In the genomic region with DNA sequence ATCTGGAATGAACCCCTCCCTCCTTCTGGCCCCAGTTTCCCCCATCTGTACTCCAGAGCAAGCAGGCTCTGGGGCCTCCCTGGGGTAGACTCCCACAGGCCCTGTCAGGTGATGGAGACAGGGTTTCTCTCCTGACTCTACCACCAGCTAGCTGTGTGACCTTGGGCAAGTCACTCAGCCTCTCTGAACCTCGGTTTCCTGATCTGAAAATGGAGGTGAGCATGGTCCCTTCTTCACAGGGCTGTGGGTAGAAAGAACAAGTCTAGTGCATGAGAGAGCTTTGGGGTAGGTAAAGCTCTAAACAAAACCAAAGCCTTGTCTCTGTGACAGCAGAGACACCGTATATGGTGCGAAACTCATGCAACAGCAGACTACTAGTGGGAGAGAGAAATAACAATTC, we compare ENCODE assay signal across 1 cellular context.
A peak's percentile ranks its signal among the peaks of the same experiment; 100 is the strongest.
TF ChIP-seq lines count a peak whose summit lies in the region.

No MANE protein-coding gene starts in this region.

TF ChIP-seq in K562, 482 proteins besides CTCF, POLR2A, EP300 and RAD21:
- TF ChIP-seq GATAD2B (IDR thresholded peaks at IDR 0.05; ENCODE audit: borderline replicate concordance) (no peak), ZNF133 (CRISPR knock-in tag; IDR thresholded peaks at IDR 0.05) (no peak), MED1 (CRISPR knock-in tag; IDR thresholded peaks at IDR 0.05; ENCODE audit: borderline replicate concordance) (no peak), BCOR (IDR thresholded peaks at IDR 0.05) (peak; percentile 83), RBM25 (IDR thresholded peaks at IDR 0.05; ENCODE audit: low read depth, low read length, severe bottlenecking) (peak; percentile 67), SOX6 (IDR thresholded peaks at IDR 0.05) (no peak), U2AF2 (optimal IDR thresholded peaks at IDR 0.05; ENCODE audit: low read depth, low read length) (no peak), IRF2 (CRISPR knock-in tag; IDR thresholded peaks at IDR 0.05) (no peak), TCFL5 (CRISPR knock-in tag; conservative IDR thresholded peaks at IDR 0.05) (no peak), ZFP36 (IDR thresholded peaks at IDR 0.05; ENCODE audit: low read depth, low read length, partially characterized antibody) (peak; percentile 80), PTBP1 (IDR thresholded peaks at IDR 0.05; ENCODE audit: low read depth, low read length) (0 out of 2 replicates have a peak, but pooled peaks have one; percentile 57), NFYB (IDR thresholded peaks at IDR 0.05; ENCODE audit: extremely low read depth, insufficient read length) (no peak), ZBTB7A (IDR thresholded peaks at IDR 0.05; ENCODE audit: borderline replicate concordance, control insufficient read depth, low read depth, low read length) (no peak), HDAC6 (IDR thresholded peaks at IDR 0.05; ENCODE audit: low read depth, low read length) (no peak), ZNF445 (CRISPR knock-in tag; IDR thresholded peaks at IDR 0.05; ENCODE audit: low read depth) (no peak), MEF2D (tag; conservative IDR thresholded peaks at IDR 0.05; ENCODE audit: low read depth) (no peak), BRCA1 (IDR thresholded peaks at IDR 0.05) (no peak), BRCA1 (CRISPR knock-in tag; IDR thresholded peaks at IDR 0.05) (no peak), CHD1 (IDR thresholded peaks at IDR 0.05; ENCODE audit: low read length) (no peak), HIVEP1 (CRISPR knock-in tag; IDR thresholded peaks at IDR 0.05) (no peak), ZNF232 (CRISPR knock-in tag; IDR thresholded peaks at IDR 0.05) (no peak), SRF (CRISPR knock-in tag; IDR thresholded peaks at IDR 0.05) (no peak), IFI16 (CRISPR knock-in tag; IDR thresholded peaks at IDR 0.05) (no peak), ZNF174 (CRISPR knock-in tag; IDR thresholded peaks at IDR 0.05) (no peak)
- TF ChIP-seq, protein P1, sequence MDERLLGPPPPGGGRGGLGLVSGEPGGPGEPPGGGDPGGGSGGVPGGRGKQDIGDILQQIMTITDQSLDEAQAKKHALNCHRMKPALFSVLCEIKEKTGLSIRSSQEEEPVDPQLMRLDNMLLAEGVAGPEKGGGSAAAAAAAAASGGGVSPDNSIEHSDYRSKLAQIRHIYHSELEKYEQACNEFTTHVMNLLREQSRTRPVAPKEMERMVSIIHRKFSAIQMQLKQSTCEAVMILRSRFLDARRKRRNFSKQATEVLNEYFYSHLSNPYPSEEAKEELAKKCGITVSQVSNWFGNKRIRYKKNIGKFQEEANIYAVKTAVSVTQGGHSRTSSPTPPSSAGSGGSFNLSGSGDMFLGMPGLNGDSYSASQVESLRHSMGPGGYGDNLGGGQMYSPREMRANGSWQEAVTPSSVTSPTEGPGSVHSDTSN (CRISPR knock-in tag; IDR thresholded peaks at IDR 0.05; ENCODE audit: low read depth) = no peak
- TF ChIP-seq, protein P1 (tag; conservative IDR thresholded peaks at IDR 0.05; ENCODE audit: low read depth) = no peak
- TF ChIP-seq, protein P2, sequence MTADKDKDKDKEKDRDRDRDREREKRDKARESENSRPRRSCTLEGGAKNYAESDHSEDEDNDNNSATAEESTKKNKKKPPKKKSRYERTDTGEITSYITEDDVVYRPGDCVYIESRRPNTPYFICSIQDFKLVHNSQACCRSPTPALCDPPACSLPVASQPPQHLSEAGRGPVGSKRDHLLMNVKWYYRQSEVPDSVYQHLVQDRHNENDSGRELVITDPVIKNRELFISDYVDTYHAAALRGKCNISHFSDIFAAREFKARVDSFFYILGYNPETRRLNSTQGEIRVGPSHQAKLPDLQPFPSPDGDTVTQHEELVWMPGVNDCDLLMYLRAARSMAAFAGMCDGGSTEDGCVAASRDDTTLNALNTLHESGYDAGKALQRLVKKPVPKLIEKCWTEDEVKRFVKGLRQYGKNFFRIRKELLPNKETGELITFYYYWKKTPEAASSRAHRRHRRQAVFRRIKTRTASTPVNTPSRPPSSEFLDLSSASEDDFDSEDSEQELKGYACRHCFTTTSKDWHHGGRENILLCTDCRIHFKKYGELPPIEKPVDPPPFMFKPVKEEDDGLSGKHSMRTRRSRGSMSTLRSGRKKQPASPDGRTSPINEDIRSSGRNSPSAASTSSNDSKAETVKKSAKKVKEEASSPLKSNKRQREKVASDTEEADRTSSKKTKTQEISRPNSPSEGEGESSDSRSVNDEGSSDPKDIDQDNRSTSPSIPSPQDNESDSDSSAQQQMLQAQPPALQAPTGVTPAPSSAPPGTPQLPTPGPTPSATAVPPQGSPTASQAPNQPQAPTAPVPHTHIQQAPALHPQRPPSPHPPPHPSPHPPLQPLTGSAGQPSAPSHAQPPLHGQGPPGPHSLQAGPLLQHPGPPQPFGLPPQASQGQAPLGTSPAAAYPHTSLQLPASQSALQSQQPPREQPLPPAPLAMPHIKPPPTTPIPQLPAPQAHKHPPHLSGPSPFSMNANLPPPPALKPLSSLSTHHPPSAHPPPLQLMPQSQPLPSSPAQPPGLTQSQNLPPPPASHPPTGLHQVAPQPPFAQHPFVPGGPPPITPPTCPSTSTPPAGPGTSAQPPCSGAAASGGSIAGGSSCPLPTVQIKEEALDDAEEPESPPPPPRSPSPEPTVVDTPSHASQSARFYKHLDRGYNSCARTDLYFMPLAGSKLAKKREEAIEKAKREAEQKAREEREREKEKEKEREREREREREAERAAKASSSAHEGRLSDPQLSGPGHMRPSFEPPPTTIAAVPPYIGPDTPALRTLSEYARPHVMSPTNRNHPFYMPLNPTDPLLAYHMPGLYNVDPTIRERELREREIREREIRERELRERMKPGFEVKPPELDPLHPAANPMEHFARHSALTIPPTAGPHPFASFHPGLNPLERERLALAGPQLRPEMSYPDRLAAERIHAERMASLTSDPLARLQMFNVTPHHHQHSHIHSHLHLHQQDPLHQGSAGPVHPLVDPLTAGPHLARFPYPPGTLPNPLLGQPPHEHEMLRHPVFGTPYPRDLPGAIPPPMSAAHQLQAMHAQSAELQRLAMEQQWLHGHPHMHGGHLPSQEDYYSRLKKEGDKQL (CRISPR knock-in tag; IDR thresholded peaks at IDR 0.05; ENCODE audit: borderline replicate concordance) = no peak
- TF ChIP-seq, protein P3, sequence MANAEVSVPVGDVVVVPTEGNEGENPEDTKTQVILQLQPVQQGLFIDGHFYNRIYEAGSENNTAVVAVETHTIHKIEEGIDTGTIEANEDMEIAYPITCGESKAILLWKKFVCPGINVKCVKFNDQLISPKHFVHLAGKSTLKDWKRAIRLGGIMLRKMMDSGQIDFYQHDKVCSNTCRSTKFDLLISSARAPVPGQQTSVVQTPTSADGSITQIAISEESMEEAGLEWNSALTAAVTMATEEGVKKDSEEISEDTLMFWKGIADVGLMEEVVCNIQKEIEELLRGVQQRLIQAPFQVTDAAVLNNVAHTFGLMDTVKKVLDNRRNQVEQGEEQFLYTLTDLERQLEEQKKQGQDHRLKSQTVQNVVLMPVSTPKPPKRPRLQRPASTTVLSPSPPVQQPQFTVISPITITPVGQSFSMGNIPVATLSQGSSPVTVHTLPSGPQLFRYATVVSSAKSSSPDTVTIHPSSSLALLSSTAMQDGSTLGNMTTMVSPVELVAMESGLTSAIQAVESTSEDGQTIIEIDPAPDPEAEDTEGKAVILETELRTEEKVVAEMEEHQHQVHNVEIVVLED (CRISPR knock-in tag; IDR thresholded peaks at IDR 0.05) = no peak
- TF ChIP-seq, protein P4, sequence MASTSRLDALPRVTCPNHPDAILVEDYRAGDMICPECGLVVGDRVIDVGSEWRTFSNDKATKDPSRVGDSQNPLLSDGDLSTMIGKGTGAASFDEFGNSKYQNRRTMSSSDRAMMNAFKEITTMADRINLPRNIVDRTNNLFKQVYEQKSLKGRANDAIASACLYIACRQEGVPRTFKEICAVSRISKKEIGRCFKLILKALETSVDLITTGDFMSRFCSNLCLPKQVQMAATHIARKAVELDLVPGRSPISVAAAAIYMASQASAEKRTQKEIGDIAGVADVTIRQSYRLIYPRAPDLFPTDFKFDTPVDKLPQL (IDR thresholded peaks at IDR 0.05; ENCODE audit: extremely low read depth, insufficient read length) = no peak
- TF ChIP-seq, protein P5, sequence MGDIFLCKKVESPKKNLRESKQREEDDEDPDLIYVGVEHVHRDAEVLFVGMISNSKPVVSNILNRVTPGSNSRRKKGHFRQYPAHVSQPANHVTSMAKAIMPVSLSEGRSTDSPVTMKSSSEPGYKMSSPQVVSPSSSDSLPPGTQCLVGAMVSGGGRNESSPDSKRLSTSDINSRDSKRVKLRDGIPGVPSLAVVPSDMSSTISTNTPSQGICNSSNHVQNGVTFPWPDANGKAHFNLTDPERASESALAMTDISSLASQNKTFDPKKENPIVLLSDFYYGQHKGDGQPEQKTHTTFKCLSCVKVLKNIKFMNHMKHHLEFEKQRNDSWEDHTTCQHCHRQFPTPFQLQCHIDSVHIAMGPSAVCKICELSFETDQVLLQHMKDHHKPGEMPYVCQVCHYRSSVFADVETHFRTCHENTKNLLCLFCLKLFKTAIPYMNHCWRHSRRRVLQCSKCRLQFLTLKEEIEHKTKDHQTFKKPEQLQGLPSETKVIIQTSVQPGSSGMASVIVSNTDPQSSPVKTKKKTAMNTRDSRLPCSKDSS (IDR thresholded peaks at IDR 0.05; ENCODE audit: low read depth, partially characterized antibody) = no peak
- TF ChIP-seq, protein P6, sequence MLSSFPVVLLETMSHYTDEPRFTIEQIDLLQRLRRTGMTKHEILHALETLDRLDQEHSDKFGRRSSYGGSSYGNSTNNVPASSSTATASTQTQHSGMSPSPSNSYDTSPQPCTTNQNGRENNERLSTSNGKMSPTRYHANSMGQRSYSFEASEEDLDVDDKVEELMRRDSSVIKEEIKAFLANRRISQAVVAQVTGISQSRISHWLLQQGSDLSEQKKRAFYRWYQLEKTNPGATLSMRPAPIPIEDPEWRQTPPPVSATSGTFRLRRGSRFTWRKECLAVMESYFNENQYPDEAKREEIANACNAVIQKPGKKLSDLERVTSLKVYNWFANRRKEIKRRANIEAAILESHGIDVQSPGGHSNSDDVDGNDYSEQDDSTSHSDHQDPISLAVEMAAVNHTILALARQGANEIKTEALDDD (IDR thresholded peaks at IDR 0.05) = no peak
